Comparison of ENCODE assay signal across 15 cellular contexts in genomic region chr13:31427151-31427867, GRCh38.
DNase-seq lines count a peak whose midpoint lies in the region; TF ChIP-seq lines count a peak whose summit lies in the region.
"Had no signal": no experiment of that assay in that cellular context is flagged by ENCODE, and none has a peak within 500 bp of the region (broad histone marks: within the 10 kb centered on the region; RNA-seq: fewer than 3 reads in every experiment).

No MANE protein-coding gene starts in this region.

- H3K36me3 Mint-ChIP-seq in CD4-positive, alpha-beta memory T cell, result no peaks in the 10 kb centered on the region
- H3K36me3 Mint-ChIP-seq: CD4-positive, CD25-positive, alpha-beta regulatory T cell had no signal

- POLR2A ChIA-PET in HEK293 (lab: Yijun Ruan, JAX), result no interaction called here
- POLR2A ChIA-PET in CD4-positive, alpha-beta memory T cell (lab: Charles Lee; ENCODE audit: partially characterized antibody), result no interaction called here

- TF ChIP-seq CTCF in HEK293 (tag by site-specific recombination; IDR thresholded peaks at IDR 0.05) (no peak), esophagus muscularis mucosa (IDR thresholded peaks at IDR 0.05) (no peak), uterus (IDR thresholded peaks at IDR 0.05) (no peak), esophagus squamous epithelium (IDR thresholded peaks at IDR 0.05) (no peak)

- H3K27ac ChIP-seq in HEK293 (ENCODE audit: extremely low read depth, low read depth, low read length) (no peak overlapping the region), SJCRH30 (no peak overlapping the region), esophagus muscularis mucosa (replicated peaks in 1 of 4) (no peak overlapping the region), uterus (peak overlapping the region; percentile 5 to 24), esophagus squamous epithelium (no peak overlapping the region)
- no peak overlapping the region for H3K27ac ChIP-seq in CD4-positive, alpha-beta memory T cell (ENCODE audit: low read depth, low read length)

- H3K9me3 ChIP-seq in HEK293 (ENCODE audit: control insufficient read depth, insufficient read depth, low read depth, low read length) (no peaks in the 10 kb centered on the region), SJCRH30 (replicated peaks) (no peaks in the 10 kb centered on the region), esophagus muscularis mucosa (no peaks in the 10 kb centered on the region), uterus (no peaks in the 10 kb centered on the region), esophagus squamous epithelium (no peaks in the 10 kb centered on the region)
- H3K9me3 ChIP-seq in CD4-positive, alpha-beta memory T cell (ENCODE audit: control insufficient read depth in 1 of 2, low read length in 2 of 2), result no peaks in the 10 kb centered on the region
- H3K9me3 ChIP-seq: BE2C, Caco-2 had no signal

- TF ChIP-seq POLR2A in esophagus muscularis mucosa (IDR thresholded peaks at IDR 0.05; ENCODE audit: low read depth) (no peak), uterus (IDR thresholded peaks at IDR 0.05) (no peak), esophagus squamous epithelium (IDR thresholded peaks at IDR 0.05) (no peak)

- no peaks in the 10 kb centered on the region for H3K27me3 ChIP-seq in SJCRH30
- no peaks in the 10 kb centered on the region for H3K27me3 ChIP-seq in esophagus muscularis mucosa
- H3K27me3 ChIP-seq in uterus, result no peaks in the 10 kb centered on the region
- no peaks in the 10 kb centered on the region for H3K27me3 ChIP-seq in CD4-positive, alpha-beta memory T cell (ENCODE audit: insufficient read depth, low read length)
- H3K27me3 ChIP-seq in esophagus squamous epithelium, result no peaks in the 10 kb centered on the region
- H3K27me3 ChIP-seq: BE2C had no signal

- H3K27me3 Mint-ChIP-seq in CD4-positive, alpha-beta memory T cell, result peaks cover 1 to 2% of the 10 kb centered on the region in 2 donors

- H3K36me3 ChIP-seq in HEK293 (ENCODE audit: control insufficient read depth in 2 of 2, insufficient read depth in 1 of 2, low read length in 2 of 2) (no peaks in the 10 kb centered on the region), SJCRH30 (no peaks in the 10 kb centered on the region), esophagus muscularis mucosa (no peaks in the 10 kb centered on the region), uterus (no peaks in the 10 kb centered on the region), esophagus squamous epithelium (no peaks in the 10 kb centered on the region)
- no peaks in the 10 kb centered on the region for H3K36me3 ChIP-seq in CD4-positive, alpha-beta memory T cell (ENCODE audit: insufficient read depth, low read length)
- H3K36me3 ChIP-seq: BE2C had no signal

- CTCF ChIA-PET in HEK293 (lab: Yijun Ruan, JAX), result interaction anchor here (1.6 to 5.8 kb wide), 3 partner anchors 10 to 314 kb away, joined by 4 to 84 read pairs (median 9); no protein-coding TSS in a partner anchor
- CTCF ChIA-PET in CD4-positive, alpha-beta memory T cell (lab: Charles Lee; ENCODE audit: partially characterized antibody), result interaction anchor here (0.7 to 8.3 kb wide), 4 partner anchors 10 to 303 kb away, joined by 3 to 84 read pairs (median 4); no protein-coding TSS in a partner anchor

- no peaks in the 10 kb centered on the region for H3K9me3 Mint-ChIP-seq in CD4-positive, alpha-beta memory T cell
- H3K9me3 Mint-ChIP-seq: CD4-positive, CD25-positive, alpha-beta regulatory T cell had no signal

- H3K4me3 ChIP-seq in HEK293 (ENCODE audit: low read depth, low read length), result no peak overlapping the region
- no peak overlapping the region for H3K4me3 ChIP-seq in SJCRH30
- no peak overlapping the region for H3K4me3 ChIP-seq in esophagus muscularis mucosa
- no peak overlapping the region for H3K4me3 ChIP-seq in uterus
- no peak overlapping the region for H3K4me3 ChIP-seq in CD4-positive, alpha-beta memory T cell (ENCODE audit: low read length in 2 of 2)
- H3K4me3 ChIP-seq in esophagus squamous epithelium, result no peak overlapping the region

- TF ChIP-seq EP300 in esophagus muscularis mucosa (IDR thresholded peaks at IDR 0.05), result no peak

- no peaks in the 10 kb centered on the region for H3K4me1 ChIP-seq in HEK293 (ENCODE audit: control insufficient read depth, insufficient read depth, low read length)
- peaks cover 9% of the 10 kb centered on the region for H3K4me1 ChIP-seq in SJCRH30
- peaks cover 4 to 10% (median 9%) of the 10 kb centered on the region in 4 donors for H3K4me1 ChIP-seq in esophagus muscularis mucosa
- no peaks in the 10 kb centered on the region for H3K4me1 ChIP-seq in uterus
- peaks cover 6% of the 10 kb centered on the region for H3K4me1 ChIP-seq in CD4-positive, alpha-beta memory T cell (ENCODE audit: insufficient read depth, low read length)
- peaks cover 0 to 10% (median 0%) of the 10 kb centered on the region in 3 donors for H3K4me1 ChIP-seq in esophagus squamous epithelium
- H3K4me1 ChIP-seq: BE2C, Caco-2 had no signal

- intact Hi-C loops in esophagus muscularis mucosa (cut with DNase I), result loop anchor here (10.0 kb wide), 1 partner anchor 233 kb away; the partner anchor contains the start of gene B3GLCT
- intact Hi-C loops in uterus (cut with DNase I; ENCODE audit: low total_unique reads), result no loop called here
- intact Hi-C loops in CD4-positive, alpha-beta memory T cell (cut with micrococcal nuclease), result no loop called here
- intact Hi-C loops in esophagus squamous epithelium (cut with DNase I), result no loop called here

- no peak overlapping the region for H3K27ac Mint-ChIP-seq in CD4-positive, alpha-beta memory T cell
- H3K27ac Mint-ChIP-seq: CD4-positive, CD25-positive, alpha-beta regulatory T cell had no signal

- peaks cover 0 to 3% (median 1%) of the 10 kb centered on the region in 4 donors for H3K4me1 Mint-ChIP-seq in CD4-positive, alpha-beta memory T cell

- WGBS in esophagus muscularis mucosa, result 48% methylated on average over 3 of the region's 3 CpGs
- 56 to 66% methylated on average over 3 of the region's 3 CpGs for WGBS in esophagus squamous epithelium, 2 donors

- DNase-seq in SJCRH30 (peak; percentile 22 to 76), esophagus muscularis mucosa (ENCODE audit: extremely low spot score) (peak; percentile 75), uterus (no peak), esophagus squamous epithelium (lab: John Stamatoyannopoulos, UW) (no peak)
- no peak for DNase-seq in CD4-positive, alpha-beta memory T cell
- DNase-seq in activated CD4-positive, alpha-beta T cell treated with anti-CD3 and anti-CD28 coated beads, Interleukin-2, amount 50 U/mL, for 4 hours, result no peak
- DNase-seq: ACHN; BE2C; C1 segment of cervical spinal cord; Caco-2; CD4-positive, CD25-positive, alpha-beta regulatory T cell; GF-D8; GOT3; H7 had no signal

- H3K4me3 Mint-ChIP-seq in CD4-positive, alpha-beta memory T cell, result no peak overlapping the region
- H3K4me3 Mint-ChIP-seq: CD4-positive, CD25-positive, alpha-beta regulatory T cell had no signal

TF ChIP-seq in HEK293, 187 proteins besides CTCF, POLR2A, EP300 and RAD21:
- no peak for TF ChIP-seq ZNF391 (tag by site-specific recombination; IDR thresholded peaks at IDR 0.05; ENCODE audit: borderline replicate concordance, low read depth)
- no peak for TF ChIP-seq ZNF140 (tag by site-specific recombination; IDR thresholded peaks at IDR 0.05)
- TF ChIP-seq ZFHX2 (tag by site-specific recombination; conservative IDR thresholded peaks at IDR 0.05), result peak; percentile 51
- TF ChIP-seq RBAK (tag by site-specific recombination; IDR thresholded peaks at IDR 0.05), result no peak
- TF ChIP-seq ZNF366 (tag by site-specific recombination; conservative IDR thresholded peaks at IDR 0.05), result no peak
- peak; percentile 38; the same call in 1 of the 2 replicates for TF ChIP-seq EGR2 (tag by site-specific recombination; IDR thresholded peaks at IDR 0.05; ENCODE audit: low read depth)
- TF ChIP-seq ZSCAN4 (tag by site-specific recombination; IDR thresholded peaks at IDR 0.05), result no peak
- TF ChIP-seq BCL6B (tag by site-specific recombination; IDR thresholded peaks at IDR 0.05), result no peak

Comparison
In these comparisons a context has a peak if more than half of its experiments do, and no peak if none do; other contexts are left out.
1. H3K27ac ChIP-seq: peak in uterus (2 of 2); none in HEK293 (single experiment), SJCRH30 (single experiment), esophagus muscularis mucosa (0 of 4), CD4-positive, alpha-beta memory T cell (single experiment) and esophagus squamous epithelium (0 of 4).
2. DNase-seq: peak in SJCRH30 (2 of 2) and esophagus muscularis mucosa (single experiment); none in uterus (0 of 2), CD4-positive, alpha-beta memory T cell (0 of 5), esophagus squamous epithelium (single experiment) and activated CD4-positive, alpha-beta T cell treated with anti-CD3 and anti-CD28 coated beads, Interleukin-2, amount 50 U/mL, for 4 hours (0 of 2).